ENCODE assay signal across 24 cellular contexts in genomic region chr1:17023573-17023972, GRCh38. TPM values are rescaled to one million over a fixed set of nuclear protein-coding genes. Genes with fewer than 3 reads are reported as not detected.
DNase-seq lines count a peak whose midpoint lies in the region; ATAC-seq and TF ChIP-seq lines count a peak whose summit lies in the region.
"Had no signal": no experiment of that assay in that cellular context is flagged by ENCODE, and none has a peak within 500 bp of the region (broad histone marks: within the 10 kb centered on the region; RNA-seq: fewer than 3 reads in every experiment).

No MANE protein-coding gene starts in this region.

- no peak overlapping the region for H3K4me2 ChIP-seq in OCI-LY1 (ENCODE audit: low read length)
- no peak overlapping the region for H3K4me2 ChIP-seq in trophoblast cell (ENCODE audit: low read length)
- H3K4me2 ChIP-seq: KMS-11 had no signal

- H2AK5ac ChIP-seq in trophoblast cell (ENCODE audit: low read length), result no peak overlapping the region

- no peak for DNase-seq in effector memory CD8-positive, alpha-beta T cell
- no peak for DNase-seq in trophoblast cell
- DNase-seq in NOMO-1 treated with dmso at 0.1 percent for 144 hours (lab: John Stamatoyannopoulos, UW; ENCODE audit: unreplicated experiment), result no peak
- DNase-seq in activated CD4-positive, alpha-beta T cell treated with anti-CD3 and anti-CD28 coated beads for 4 hours, result no peak
- DNase-seq in SK-N-DZ (ENCODE audit: low spot score), result no peak
- DNase-seq: activated CD4-positive, alpha-beta T cell treated with anti-CD3 and anti-CD28 coated beads for 36 hours; activated naive CD4-positive, alpha-beta T cell treated with anti-CD3 and anti-CD28 coated beads, Interleukin-2, amount 50 U/mL, for 16 hours; CD4-positive, CD25-positive, alpha-beta regulatory T cell; central memory CD4-positive, alpha-beta T cell; GOT3; left ventricle myocardium inferior; naive thymus-derived CD4-positive, alpha-beta T cell; NCI-H146; NK-92 treated with Interleukin-12 subunit alpha and Interleukin-12 subunit beta, amount 100 ng/mL, for 24 hours; pancreas; thyroid gland had no signal

- H3K27me3 ChIP-seq in OCI-LY1 (ENCODE audit: insufficient read depth, low read length) (no peaks in the 10 kb centered on the region), trophoblast cell (ENCODE audit: insufficient read depth, low read length) (no peaks in the 10 kb centered on the region)
- H3K27me3 ChIP-seq: pancreas, right lobe of liver, thyroid gland had no signal

- H3K27ac Mint-ChIP-seq in effector memory CD8-positive, alpha-beta T cell, result peak overlapping the region; percentile 9 to 65
- H3K27ac Mint-ChIP-seq: activated CD4-positive, alpha-beta T cell treated with anti-CD3 and anti-CD28 coated beads for 36 hours; mesothelial cell of epicardium; stimulated activated naive CD8-positive, alpha-beta T cell treated with anti-CD3 and anti-CD28 coated beads, Interleukin-15, Interleukin-2, amounts not matched to agents 100 ng/mL and 50 ng/mL, for 24 hours; T-helper 1 cell treated with Interleukin-12 subunit alpha and Interleukin-12 subunit beta and Interleukin-4 antibody, amounts not matched to agents 30 μg/mL and 1 μg/mL, for 36 hours had no signal

- H3K27ac ChIP-seq in OCI-LY1 (ENCODE audit: low read depth, low read length, poor library complexity, severe bottlenecking), result no peak overlapping the region
- peak overlapping the region; percentile 35 for H3K27ac ChIP-seq in trophoblast cell (ENCODE audit: low read depth, low read length)
- H3K27ac ChIP-seq: KMS-11, left ventricle myocardium inferior, pancreas, right lobe of liver, thyroid gland had no signal

- H2BK12ac ChIP-seq in trophoblast cell (ENCODE audit: low read length), result no peak overlapping the region

- H3K79me1 ChIP-seq in trophoblast cell (ENCODE audit: low read length), result peaks cover 2% of the 10 kb centered on the region

- H3K9ac ChIP-seq in OCI-LY1 (ENCODE audit: low read length) (no peak overlapping the region), trophoblast cell (ENCODE audit: low read length) (no peak overlapping the region)
- H3K9ac ChIP-seq: KMS-11 had no signal

- no peak overlapping the region for H2BK120ac ChIP-seq in trophoblast cell (ENCODE audit: insufficient read depth, low read length, poor library complexity)

- no peak overlapping the region for H4K12ac ChIP-seq in trophoblast cell (ENCODE audit: low read depth, low read length)

- no peaks in the 10 kb centered on the region for H3K9me3 Mint-ChIP-seq in effector memory CD8-positive, alpha-beta T cell
- H3K9me3 Mint-ChIP-seq: CD4-positive, CD25-positive, alpha-beta regulatory T cell; mesothelial cell of epicardium; naive thymus-derived CD4-positive, alpha-beta T cell; stimulated activated naive CD8-positive, alpha-beta T cell treated with anti-CD3 and anti-CD28 coated beads, Interleukin-15, Interleukin-2, amounts not matched to agents 100 ng/mL and 50 ng/mL, for 24 hours; T-helper 1 cell treated with Interleukin-12 subunit alpha and Interleukin-12 subunit beta and Interleukin-4 antibody, amounts not matched to agents 30 μg/mL and 1 μg/mL, for 36 hours had no signal

- no peaks in the 10 kb centered on the region for H3K27me3 Mint-ChIP-seq in effector memory CD8-positive, alpha-beta T cell
- H3K27me3 Mint-ChIP-seq: activated CD4-positive, alpha-beta T cell treated with anti-CD3 and anti-CD28 coated beads for 36 hours; CD4-positive, CD25-positive, alpha-beta regulatory T cell; naive thymus-derived CD4-positive, alpha-beta T cell; stimulated activated naive CD8-positive, alpha-beta T cell treated with anti-CD3 and anti-CD28 coated beads, Interleukin-15, Interleukin-2, amounts not matched to agents 100 ng/mL and 50 ng/mL, for 24 hours had no signal

- H3K4ac ChIP-seq in trophoblast cell (ENCODE audit: low read depth, low read length), result no peak overlapping the region

- no peak overlapping the region for H3K4me3 Mint-ChIP-seq in effector memory CD8-positive, alpha-beta T cell
- H3K4me3 Mint-ChIP-seq: activated CD4-positive, alpha-beta T cell treated with anti-CD3 and anti-CD28 coated beads for 36 hours; CD4-positive, CD25-positive, alpha-beta regulatory T cell; mesothelial cell of epicardium; naive thymus-derived CD4-positive, alpha-beta T cell; stimulated activated naive CD8-positive, alpha-beta T cell treated with anti-CD3 and anti-CD28 coated beads, Interleukin-15, Interleukin-2, amounts not matched to agents 100 ng/mL and 50 ng/mL, for 24 hours; T-helper 1 cell treated with Interleukin-12 subunit alpha and Interleukin-12 subunit beta and Interleukin-4 antibody, amounts not matched to agents 30 μg/mL and 1 μg/mL, for 36 hours had no signal

- no peaks in the 10 kb centered on the region for H3K4me1 Mint-ChIP-seq in effector memory CD8-positive, alpha-beta T cell (ENCODE audit: low read depth in 2 of 2)
- H3K4me1 Mint-ChIP-seq: mesothelial cell of epicardium had no signal

- peaks cover 75% of the 10 kb centered on the region for H3K36me3 Mint-ChIP-seq in effector memory CD8-positive, alpha-beta T cell (ENCODE audit: insufficient read depth)

- H3K4me3 ChIP-seq in OCI-LY1 (ENCODE audit: low read depth, low read length, poor library complexity, severe bottlenecking) (no peak overlapping the region), trophoblast cell (ENCODE audit: low read depth, low read length) (no peak overlapping the region)
- H3K4me3 ChIP-seq: left ventricle myocardium inferior, pancreas, right lobe of liver, thyroid gland had no signal

- no peak overlapping the region for H3K23ac ChIP-seq in trophoblast cell (ENCODE audit: low read length)

- no peak overlapping the region for H3K18ac ChIP-seq in trophoblast cell (ENCODE audit: low read length)

- H4K8ac ChIP-seq in trophoblast cell (ENCODE audit: low read depth, low read length), result no peak overlapping the region

- H4K20me1 ChIP-seq in OCI-LY1 (ENCODE audit: insufficient read depth, low read length), result no peaks in the 10 kb centered on the region

- no peaks in the 10 kb centered on the region for H3K9me3 ChIP-seq in OCI-LY1 (ENCODE audit: low read length)
- H3K9me3 ChIP-seq in trophoblast cell (ENCODE audit: insufficient read depth, low read depth, low read length), result peaks cover 3% of the 10 kb centered on the region
- H3K9me3 ChIP-seq: left ventricle myocardium inferior, pancreas, right lobe of liver, thyroid gland had no signal

- H3K36me3 ChIP-seq in OCI-LY1 (ENCODE audit: insufficient read depth, low read length) (peaks cover 99% of the 10 kb centered on the region), trophoblast cell (ENCODE audit: control insufficient read depth in 1 of 2, insufficient read depth in 2 of 2, low read length in 2 of 2) (peaks cover 38 to 68% of the 10 kb centered on the region in 2 experiments)

- TF ChIP-seq CTCF in GM12872 (IDR thresholded peaks at IDR 0.05; ENCODE audit: insufficient read depth, low read depth, low read length) (peak; percentile 50; the same call in 2 of the 3 replicates), OCI-LY1 (IDR thresholded peaks at IDR 0.05; ENCODE audit: low read length) (peak; percentile 25; the same call in 1 of the 2 replicates)

- WGBS in trophoblast cell (ENCODE audit: extremely low coverage, insufficient coverage, insufficient read length), result no CpG with 5 or more reads among the region's 3 CpGs

- H3K4me1 ChIP-seq in OCI-LY1 (ENCODE audit: insufficient read depth, low read length, severe bottlenecking) (no peaks in the 10 kb centered on the region), trophoblast cell (ENCODE audit: control insufficient read depth in 1 of 2, insufficient read depth in 2 of 2, low read length in 2 of 2) (peaks cover 9 to 19% of the 10 kb centered on the region in 2 experiments)

- ATAC-seq in effector memory CD8-positive, alpha-beta T cell (replicated peaks), result no peak
- ATAC-seq in GM19397 (IDR thresholded peaks at IDR 0.05; ENCODE audit: unreplicated experiment), result no peak
- ATAC-seq: activated CD4-positive, alpha-beta T cell treated with anti-CD3 and anti-CD28 coated beads for 36 hours; pancreas had no signal

- no peaks in the 10 kb centered on the region for H3K9me2 ChIP-seq in OCI-LY1 (ENCODE audit: low read depth, low read length)

- no peaks in the 10 kb centered on the region for H3F3A ChIP-seq in OCI-LY1 (ENCODE audit: insufficient read depth, low read length)

- no peak overlapping the region for H4K91ac ChIP-seq in trophoblast cell (ENCODE audit: low read depth, low read length)

- H2AFZ ChIP-seq in OCI-LY1 (ENCODE audit: low read length) (no peak overlapping the region), trophoblast cell (ENCODE audit: insufficient read depth, low read length, poor library complexity) (no peak overlapping the region)

- no peak overlapping the region for H3K14ac ChIP-seq in trophoblast cell (ENCODE audit: low read length)

- H3K79me2 ChIP-seq in OCI-LY1 (ENCODE audit: insufficient read depth, low read length) (no peaks in the 10 kb centered on the region), trophoblast cell (ENCODE audit: control insufficient read depth, insufficient read depth, low read length, poor library complexity) (no peaks in the 10 kb centered on the region)

- no peak overlapping the region for H2BK5ac ChIP-seq in trophoblast cell (ENCODE audit: low read depth, low read length, poor library complexity)

RNA-seq across cellular contexts. Expression of gene ATP13A2, which starts 11.8 kb away (rescaled TPM):
- 47.8 and 48.3 TPM in 2 replicates for polyA plus RNA-seq in trophoblast cell (2013)
- 17.9 and 22.6 TPM in 2 replicates for polyA plus RNA-seq in SK-N-DZ (2014; cell fraction: cytosol; rRNA removed)
- polyA plus RNA-seq in SK-N-DZ (2014; cell fraction: nucleus; rRNA removed), result 18.5 and 23.5 TPM in 2 replicates

RNA-seq across cellular contexts. Expression of gene SDHB, which starts 30.3 kb away (rescaled TPM):
- polyA plus RNA-seq in trophoblast cell (2013), result 101 and 104 TPM in 2 replicates
- 201 and 208 TPM in 2 replicates for polyA plus RNA-seq in SK-N-DZ (2014; cell fraction: cytosol; rRNA removed)
- 126 and 129 TPM in 2 replicates for polyA plus RNA-seq in SK-N-DZ (2014; cell fraction: nucleus; rRNA removed)

RNA-seq across cellular contexts. Expression of gene MFAP2, which starts 43.2 kb away (rescaled TPM):
- polyA plus RNA-seq in trophoblast cell (2013), result 174 and 178 TPM in 2 replicates
- polyA plus RNA-seq in SK-N-DZ (2014; cell fraction: cytosol; rRNA removed), result 29.0 and 36.0 TPM in 2 replicates
- 59.3 and 60.8 TPM in 2 replicates for polyA plus RNA-seq in SK-N-DZ (2014; cell fraction: nucleus; rRNA removed)
- polyA plus RNA-seq: CD4-positive, CD25-positive, alpha-beta regulatory T cell had no signal
